15 cellular contexts compared by ENCODE assay signal in the genomic region with DNA sequence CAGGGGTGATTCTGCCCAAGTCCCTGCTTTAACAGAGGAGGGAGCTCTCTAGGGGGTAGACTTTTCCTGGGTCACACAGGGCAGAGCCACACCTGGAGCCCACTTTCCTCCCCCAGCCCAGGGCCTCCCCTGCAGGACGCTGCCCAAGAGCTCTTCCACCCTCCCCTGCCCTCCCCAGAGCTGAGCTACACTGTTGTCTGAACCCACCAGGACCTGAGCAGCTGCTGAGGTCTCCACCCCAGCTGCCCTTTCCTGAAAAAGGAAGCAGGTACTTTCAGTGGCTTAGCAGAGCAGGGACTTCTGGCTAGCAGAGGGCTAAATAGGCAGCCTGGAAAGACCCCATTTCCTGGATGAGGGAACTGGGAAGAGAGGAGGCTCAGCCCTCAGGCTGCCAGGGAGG.
DNase-seq lines count a peak whose midpoint lies in the region; ATAC-seq and TF ChIP-seq lines count a peak whose summit lies in the region.
"Had no signal": no experiment of that assay in that cellular context is flagged by ENCODE, and none has a peak within 500 bp of the region (broad histone marks: within the 10 kb centered on the region; RNA-seq: fewer than 3 reads in every experiment).

No MANE protein-coding gene starts in this region.

- WGBS in spleen, 5 donors = 21 to 40% (median 31%) methylated on average over 1 of the region's 1 CpG; no CpG with 5 or more reads in 1 of the 5 donors

- H3K9me3 ChIP-seq in spleen = no peaks in the 10 kb centered on the region
- H3K9me3 ChIP-seq in tibial artery = no peaks in the 10 kb centered on the region
- H3K9me3 ChIP-seq: BLaER1, HAP-1, left ventricle myocardium inferior had no signal

- H3K27ac Mint-ChIP-seq in natural killer cell = no peak overlapping the region
- no peak overlapping the region for H3K27ac Mint-ChIP-seq in activated naive CD4-positive, alpha-beta T cell treated with anti-CD3 and anti-CD28 coated beads, Interleukin-2, amount 50 U/mL, for 72 hours
- H3K27ac Mint-ChIP-seq: effector memory CD8-positive, alpha-beta T cell had no signal

- H3K36me3 ChIP-seq in spleen = no peaks in the 10 kb centered on the region
- no peaks in the 10 kb centered on the region for H3K36me3 ChIP-seq in tibial artery
- H3K36me3 ChIP-seq: BLaER1, HAP-1, left ventricle myocardium inferior had no signal

- peaks cover 0 to 17% of the 10 kb centered on the region in 2 donors for H3K4me1 Mint-ChIP-seq in natural killer cell

- no peak overlapping the region for H3K4me3 Mint-ChIP-seq in natural killer cell
- H3K4me3 Mint-ChIP-seq: activated T-cell treated with anti-CD3 and anti-CD28 coated beads, Interleukin-2, amount 50 U/mL, for 72 hours; effector memory CD8-positive, alpha-beta T cell had no signal

- no peaks in the 10 kb centered on the region for H3K9me3 Mint-ChIP-seq in natural killer cell
- no peaks in the 10 kb centered on the region for H3K9me3 Mint-ChIP-seq in activated naive CD4-positive, alpha-beta T cell treated with anti-CD3 and anti-CD28 coated beads, Interleukin-2, amount 50 U/mL, for 72 hours
- H3K9me3 Mint-ChIP-seq: activated T-cell treated with anti-CD3 and anti-CD28 coated beads, Interleukin-2, amount 50 U/mL, for 72 hours; effector memory CD8-positive, alpha-beta T cell had no signal

- H3K27me3 ChIP-seq in spleen (replicated peaks in 1 of 7) = peaks cover 0 to 26% (median 0%) of the 10 kb centered on the region in 7 donors
- H3K27me3 ChIP-seq in tibial artery = no peaks in the 10 kb centered on the region
- H3K27me3 ChIP-seq: BLaER1 had no signal

- intact Hi-C loops in spleen (cut with DNase I; ENCODE audit: low total_unique reads) (no loop called here), tibial artery (cut with DNase I; ENCODE audit: low total_unique reads) (no loop called here), natural killer cell (cut with micrococcal nuclease) (no loop called here)

- no peak overlapping the region for H3K27ac ChIP-seq in spleen
- no peak overlapping the region for H3K27ac ChIP-seq in tibial artery
- H3K27ac ChIP-seq: BLaER1, left ventricle myocardium inferior had no signal

- H3K4me3 ChIP-seq in spleen = no peak overlapping the region
- no peak overlapping the region for H3K4me3 ChIP-seq in tibial artery
- H3K4me3 ChIP-seq: BLaER1, HAP-1, left ventricle myocardium inferior had no signal

- H3K4me1 ChIP-seq in spleen = no peaks in the 10 kb centered on the region
- no peaks in the 10 kb centered on the region for H3K4me1 ChIP-seq in tibial artery
- H3K4me1 ChIP-seq: HAP-1, left ventricle myocardium inferior had no signal

- H3K27me3 Mint-ChIP-seq in natural killer cell (ENCODE audit: low read depth in 2 of 2) = peaks cover 12 to 23% of the 10 kb centered on the region in 2 donors

- TF ChIP-seq POLR2A in spleen (IDR thresholded peaks at IDR 0.05) = no peak

- DNase-seq in spleen (peak; percentile 41), tibial artery (no peak), natural killer cell (no peak)
- no peak for DNase-seq in activated naive CD4-positive, alpha-beta T cell treated with anti-CD3 and anti-CD28 coated beads, Interleukin-2, amount 50 U/mL, for 72 hours (ENCODE audit: low spot score in 2 of 2)
- DNase-seq: activated T-cell treated with anti-CD3 and anti-CD28 coated beads, Interleukin-2, amount 50 U/mL, for 72 hours; caudate nucleus; effector memory CD8-positive, alpha-beta T cell; left ventricle myocardium inferior; NCI-H1092 treated with DMSO at 0.1 percent for 48 hours had no signal

- TF ChIP-seq CTCF in spleen (IDR thresholded peaks at IDR 0.05 in 8 of 11, conservative IDR thresholded peaks at IDR 0.05 in 3 of 11) (no peak), tibial artery (IDR thresholded peaks at IDR 0.05) (no peak), natural killer cell (IDR thresholded peaks at IDR 0.05) (no peak)

- no peaks in the 10 kb centered on the region for H3K36me3 Mint-ChIP-seq in natural killer cell
- H3K36me3 Mint-ChIP-seq in activated naive CD4-positive, alpha-beta T cell treated with anti-CD3 and anti-CD28 coated beads, Interleukin-2, amount 50 U/mL, for 72 hours = no peaks in the 10 kb centered on the region

- ATAC-seq in GM19324 (IDR thresholded peaks at IDR 0.05; ENCODE audit: low FRiP score, unreplicated experiment) = peak; percentile 59
- ATAC-seq in GM21786 (IDR thresholded peaks at IDR 0.05; ENCODE audit: unreplicated experiment) = peak; percentile 69
- ATAC-seq in HG03196 (IDR thresholded peaks at IDR 0.05; ENCODE audit: unreplicated experiment) = peak; percentile 71
- no peak for ATAC-seq in natural killer cell
- no peak for ATAC-seq in activated naive CD4-positive, alpha-beta T cell treated with anti-CD3 and anti-CD28 coated beads, Interleukin-2, amount 50 U/mL, for 72 hours
- ATAC-seq: activated T-cell treated with anti-CD3 and anti-CD28 coated beads, Interleukin-2, amount 50 U/mL, for 72 hours; effector memory CD8-positive, alpha-beta T cell; SK-N-SH treated with all-trans-retinoic acid at 6 μM for 48 hours had no signal

Comparison
In these comparisons a context has a peak if more than half of its experiments do, and no peak if none do; other contexts are left out.
1. ATAC-seq: peak in GM19324 (single experiment), GM21786 (single experiment) and HG03196 (single experiment); none in natural killer cell (0 of 3) and activated naive CD4-positive, alpha-beta T cell treated with anti-CD3 and anti-CD28 coated beads, Interleukin-2, amount 50 U/mL, for 72 hours (0 of 2).